8 cellular contexts compared by ENCODE assay signal in genomic region chr17:75940727-75941441, GRCh38. TPM values are rescaled to one million over a fixed set of nuclear protein-coding genes. Genes with fewer than 3 reads are reported as not detected.
DNase-seq lines count a peak whose midpoint lies in the region; ATAC-seq and TF ChIP-seq lines count a peak whose summit lies in the region.

TSS of gene FBF1 (minus strand) at chr17:75941042. CDS start at chr17:75938149, 2,893 bp downstream.

- peak within 1 kb of the TSS; percentile 81 for H3K4me2 ChIP-seq in Loucy (ENCODE audit: low read depth, low read length, poor library complexity, severe bottlenecking)

- no peaks in the 10 kb centered on the region for H3K9me2 ChIP-seq in Loucy (replicated peaks; ENCODE audit: low read depth, low read length)

- H3K4me1 ChIP-seq in Loucy (ENCODE audit: insufficient read depth, low read length, poor library complexity, severe bottlenecking) (peaks cover 9% of the 10 kb centered on the region), RWPE2 (ENCODE audit: insufficient read depth, poor library complexity, severe bottlenecking) (no peaks in the 10 kb centered on the region)

- peak within 1 kb of the TSS; percentile 67 for H3K27ac Mint-ChIP-seq in activated T-helper 2 cell treated with anti-CD3 and anti-CD28 coated beads, Interferon-gamma antibody, Interleukin-2, Interleukin-4, amounts not matched to agents 10 μg/mL and 5 μg/mL and 100 μg/mL, durations not matched to agents 14 hours and 24 hours and 36 hours
- peak within 1 kb of the TSS; percentile 65 to 92 for H3K27ac Mint-ChIP-seq in natural killer cell

- H3K9me3 ChIP-seq in Loucy (ENCODE audit: insufficient read depth, low read depth, low read length) (no peaks in the 10 kb centered on the region), RWPE2 (ENCODE audit: severe bottlenecking) (no peaks in the 10 kb centered on the region)

- H3K4me3 ChIP-seq in Loucy (ENCODE audit: low read length, poor library complexity, severe bottlenecking) (peak within 1 kb of the TSS; percentile 87), RWPE2 (ENCODE audit: severe bottlenecking) (peak within 1 kb of the TSS; percentile 52)

- peaks cover 3% of the 10 kb centered on the region; the same call in 1 of the 2 replicates for H3K36me3 ChIP-seq in Loucy (ENCODE audit: insufficient read depth, low read length)
- no peaks in the 10 kb centered on the region; the same call in 1 of the 2 replicates for H3K36me3 ChIP-seq in RWPE2 (ENCODE audit: low read depth)

- ATAC-seq in RWPE2 (ENCODE audit: low read depth) (peak; percentile 99), natural killer cell (peak; percentile 99 to 100 (median 99))

- DNase-seq in Daoy (ENCODE audit: low read depth) (peak; percentile 98), H4 (ENCODE audit: low spot score) (peak; percentile 96), RWPE2 (ENCODE audit: low spot score) (peak; percentile 97), fibroblast of peridontal ligament (ENCODE audit: extremely low read depth) (peak; percentile 87), natural killer cell (peak; percentile 82)
- peak; percentile 85 for DNase-seq in activated T-helper 2 cell treated with anti-CD3 and anti-CD28 coated beads, Interferon-gamma antibody, Interleukin-2, Interleukin-4, amounts not matched to agents 10 μg/mL and 5 μg/mL and 100 μg/mL, durations not matched to agents 14 hours and 24 hours and 36 hours (ENCODE audit: low spot score)
- DNase-seq in stimulated activated naive CD4-positive, alpha-beta T cell (lab: John Stamatoyannopoulos, UW), result peak; percentile 74 to 85 (median 80)

- H4K20me1 ChIP-seq in Loucy (ENCODE audit: insufficient read depth, low read length, poor library complexity, severe bottlenecking), result no peaks in the 10 kb centered on the region

- intact Hi-C loops in activated T-helper 2 cell treated with anti-CD3 and anti-CD28 coated beads, Interferon-gamma antibody, Interleukin-2, Interleukin-4, amounts not matched to agents 10 μg/mL and 5 μg/mL and 100 μg/mL, durations not matched to agents 14 hours and 24 hours and 36 hours (cut with micrococcal nuclease), result loop anchor here (1.0 to 2.0 kb wide), 2 partner anchors 36 to 38 kb away; partner anchors contain the start of genes ACOX1 and TEN1
- intact Hi-C loops in natural killer cell (cut with micrococcal nuclease), result loop anchor here (1.0 to 10.0 kb wide), 3 partner anchors 36 to 56 kb away; partner anchors contain the start of genes ACOX1, MRPL38 and TEN1

- peak within 1 kb of the TSS; percentile 32 for H3K27ac ChIP-seq in RWPE2 (ENCODE audit: poor library complexity, severe bottlenecking)

- peaks cover 12% of the 10 kb centered on the region for H3K4me1 Mint-ChIP-seq in activated T-helper 2 cell treated with anti-CD3 and anti-CD28 coated beads, Interferon-gamma antibody, Interleukin-2, Interleukin-4, amounts not matched to agents 10 μg/mL and 5 μg/mL and 100 μg/mL, durations not matched to agents 14 hours and 24 hours and 36 hours (ENCODE audit: low read depth)
- peaks cover 11 to 13% of the 10 kb centered on the region in 2 donors for H3K4me1 Mint-ChIP-seq in natural killer cell

- peak within 1 kb of the TSS; percentile 87 for H3K9ac ChIP-seq in Loucy (ENCODE audit: low read depth, low read length, poor library complexity, severe bottlenecking)

- no peaks in the 10 kb centered on the region for H3K9me3 Mint-ChIP-seq in activated T-helper 2 cell treated with anti-CD3 and anti-CD28 coated beads, Interferon-gamma antibody, Interleukin-2, Interleukin-4, amounts not matched to agents 10 μg/mL and 5 μg/mL and 100 μg/mL, durations not matched to agents 14 hours and 24 hours and 36 hours
- H3K9me3 Mint-ChIP-seq in natural killer cell, result no peaks in the 10 kb centered on the region

- H3K27me3 ChIP-seq in Loucy (ENCODE audit: insufficient read depth, low read length, poor library complexity, severe bottlenecking) (no peaks in the 10 kb centered on the region), RWPE2 (ENCODE audit: insufficient read depth, poor library complexity, severe bottlenecking) (no peaks in the 10 kb centered on the region)

- H2AFZ ChIP-seq in Loucy (ENCODE audit: low read length), result peak within 1 kb of the TSS; percentile 87

- H3K79me2 ChIP-seq in Loucy (ENCODE audit: insufficient read depth, low read length), result peaks cover 6% of the 10 kb centered on the region; the same call in 1 of the 2 replicates

- H3K36me3 Mint-ChIP-seq in activated T-helper 2 cell treated with anti-CD3 and anti-CD28 coated beads, Interferon-gamma antibody, Interleukin-2, Interleukin-4, amounts not matched to agents 10 μg/mL and 5 μg/mL and 100 μg/mL, durations not matched to agents 14 hours and 24 hours and 36 hours (ENCODE audit: low read depth), result no peaks in the 10 kb centered on the region
- H3K36me3 Mint-ChIP-seq in natural killer cell, result no peaks in the 10 kb centered on the region

- H3K4me3 Mint-ChIP-seq in activated T-helper 2 cell treated with anti-CD3 and anti-CD28 coated beads, Interferon-gamma antibody, Interleukin-2, Interleukin-4, amounts not matched to agents 10 μg/mL and 5 μg/mL and 100 μg/mL, durations not matched to agents 14 hours and 24 hours and 36 hours (ENCODE audit: low read depth), result peak within 1 kb of the TSS; percentile 89
- H3K4me3 Mint-ChIP-seq in natural killer cell, result peak within 1 kb of the TSS; percentile 89

- TF ChIP-seq CTCF in Loucy (conservative IDR thresholded peaks at IDR 0.05; ENCODE audit: low read length), result 0 out of 2 replicates have a peak, but pooled peaks have one; percentile 15
- no peak for TF ChIP-seq CTCF in RWPE2 (IDR thresholded peaks at IDR 0.05; ENCODE audit: poor library complexity, severe bottlenecking)
- no peak for TF ChIP-seq CTCF in natural killer cell (IDR thresholded peaks at IDR 0.05)

- H3F3A ChIP-seq in Loucy (ENCODE audit: low read depth), result no peaks in the 10 kb centered on the region

- no peaks in the 10 kb centered on the region for H3K27me3 Mint-ChIP-seq in activated T-helper 2 cell treated with anti-CD3 and anti-CD28 coated beads, Interferon-gamma antibody, Interleukin-2, Interleukin-4, amounts not matched to agents 10 μg/mL and 5 μg/mL and 100 μg/mL, durations not matched to agents 14 hours and 24 hours and 36 hours (ENCODE audit: low read depth)
- H3K27me3 Mint-ChIP-seq in natural killer cell (ENCODE audit: low read depth in 2 of 2), result no peaks in the 10 kb centered on the region

RNA-seq across cellular contexts. Expression of gene FBF1, which starts in this region (rescaled TPM):
- 6.3 and 8.0 TPM in 2 replicates for total RNA-seq in Daoy (2014; rRNA removed; shearing (Covaris generic))
- 11.2 and 11.8 TPM in 2 replicates for total RNA-seq in H4 (2014; rRNA removed; shearing (Covaris generic))
- total RNA-seq in activated T-helper 2 cell treated with anti-CD3 and anti-CD28 coated beads, Interferon-gamma antibody, Interleukin-2, Interleukin-4, amounts not matched to agents 10 μg/mL and 5 μg/mL and 100 μg/mL, durations not matched to agents 14 hours and 24 hours and 36 hours, result 15.0 and 17.6 TPM in 2 replicates
- total RNA-seq in natural killer cell, result 10 to 100 TPM; 24.9 to 34.0 (median 33.0) TPM

Comparison
In these comparisons a context has a peak if more than half of its experiments do, and no peak if none do; other contexts are left out.
1. Peak in every context shown above with its lines: DNase-seq, ATAC-seq, H3K4me3 ChIP-seq and H3K27ac ChIP-seq.